ENCODE assay signal across 1 cellular context in genomic region chr12:107783406-107784376, GRCh38.
TF ChIP-seq lines count a peak whose summit lies in the region.

No MANE protein-coding gene starts in this region.

TF ChIP-seq in HepG2, 621 proteins besides CTCF, POLR2A, EP300 and RAD21 (continued from another document):
- TF ChIP-seq ZBTB43 (CRISPR knock-in tag; conservative IDR thresholded peaks at IDR 0.05) (no peak), ZSCAN21 (CRISPR knock-in tag; IDR thresholded peaks at IDR 0.05; ENCODE audit: borderline replicate concordance) (no peak), GPN1 (CRISPR knock-in tag; IDR thresholded peaks at IDR 0.05; ENCODE audit: borderline replicate concordance) (no peak), MXD4 (CRISPR knock-in tag; IDR thresholded peaks at IDR 0.05) (no peak), ZNF24 (IDR thresholded peaks at IDR 0.05) (no peak), ZNF34 (CRISPR knock-in tag; IDR thresholded peaks at IDR 0.05; ENCODE audit: borderline replicate concordance) (no peak), ATF6 (CRISPR knock-in tag; conservative IDR thresholded peaks at IDR 0.05) (no peak), ZC3H4 (CRISPR knock-in tag; IDR thresholded peaks at IDR 0.05; ENCODE audit: borderline replicate concordance) (no peak), NPAS2 (CRISPR knock-in tag; IDR thresholded peaks at IDR 0.05; ENCODE audit: borderline replicate concordance) (no peak), ZBTB21 (CRISPR knock-in tag; IDR thresholded peaks at IDR 0.05) (no peak), ZSCAN22 (CRISPR knock-in tag; IDR thresholded peaks at IDR 0.05) (no peak), ZNF619 (CRISPR knock-in tag; IDR thresholded peaks at IDR 0.05) (no peak), ZNF607 (CRISPR knock-in tag; IDR thresholded peaks at IDR 0.05; ENCODE audit: borderline replicate concordance) (no peak), KLF6 (CRISPR knock-in tag; IDR thresholded peaks at IDR 0.05) (no peak)
- TF ChIP-seq, protein P1, sequence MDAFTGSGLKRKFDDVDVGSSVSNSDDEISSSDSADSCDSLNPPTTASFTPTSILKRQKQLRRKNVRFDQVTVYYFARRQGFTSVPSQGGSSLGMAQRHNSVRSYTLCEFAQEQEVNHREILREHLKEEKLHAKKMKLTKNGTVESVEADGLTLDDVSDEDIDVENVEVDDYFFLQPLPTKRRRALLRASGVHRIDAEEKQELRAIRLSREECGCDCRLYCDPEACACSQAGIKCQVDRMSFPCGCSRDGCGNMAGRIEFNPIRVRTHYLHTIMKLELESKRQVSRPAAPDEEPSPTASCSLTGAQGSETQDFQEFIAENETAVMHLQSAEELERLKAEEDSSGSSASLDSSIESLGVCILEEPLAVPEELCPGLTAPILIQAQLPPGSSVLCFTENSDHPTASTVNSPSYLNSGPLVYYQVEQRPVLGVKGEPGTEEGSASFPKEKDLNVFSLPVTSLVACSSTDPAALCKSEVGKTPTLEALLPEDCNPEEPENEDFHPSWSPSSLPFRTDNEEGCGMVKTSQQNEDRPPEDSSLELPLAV (CRISPR knock-in tag; conservative IDR thresholded peaks at IDR 0.05; ENCODE audit: low read depth) = no peak
- TF ChIP-seq, protein P2, sequence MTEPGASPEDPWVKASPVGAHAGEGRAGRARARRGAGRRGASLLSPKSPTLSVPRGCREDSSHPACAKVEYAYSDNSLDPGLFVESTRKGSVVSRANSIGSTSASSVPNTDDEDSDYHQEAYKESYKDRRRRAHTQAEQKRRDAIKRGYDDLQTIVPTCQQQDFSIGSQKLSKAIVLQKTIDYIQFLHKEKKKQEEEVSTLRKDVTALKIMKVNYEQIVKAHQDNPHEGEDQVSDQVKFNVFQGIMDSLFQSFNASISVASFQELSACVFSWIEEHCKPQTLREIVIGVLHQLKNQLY (CRISPR knock-in tag; IDR thresholded peaks at IDR 0.05) = no peak
